8 cellular contexts compared by ENCODE assay signal in genomic region chr2:190678444-190679162, GRCh38. TPM values are rescaled to one million over a fixed set of nuclear protein-coding genes. Genes with fewer than 3 reads are reported as not detected.
DNase-seq lines count a peak whose midpoint lies in the region; ATAC-seq and TF ChIP-seq lines count a peak whose summit lies in the region.

No MANE protein-coding gene starts in this region.

- 0 out of 2 replicates have a peak, but pooled peaks cover 4% of the 10 kb centered on the region for H3F3A ChIP-seq in GM23248 (ENCODE audit: insufficient read depth)

- no peaks in the 10 kb centered on the region for H3K9me3 Mint-ChIP-seq in CD8-positive, alpha-beta T cell

- no peak for DNase-seq in CD8-positive, alpha-beta T cell
- DNase-seq in cardiac fibroblast (ENCODE audit: low read depth in 2 of 2): peak; percentile 63 to 83
- no peak for DNase-seq in sciatic nerve (ENCODE audit: low spot score)
- no peak for DNase-seq in NCI-H1048 (lab: John Stamatoyannopoulos, UW)
- DNase-seq in cortex of kidney (lab: John Stamatoyannopoulos, UW): no peak
- DNase-seq in GM23248: no peak

- H3K36me3 Mint-ChIP-seq in CD8-positive, alpha-beta T cell: peaks cover 20% of the 10 kb centered on the region

- no peaks in the 10 kb centered on the region for H3K9me3 ChIP-seq in CD8-positive, alpha-beta T cell (ENCODE audit: low read length)
- H3K9me3 ChIP-seq in GM23248 (ENCODE audit: low read depth): no peaks in the 10 kb centered on the region

- 79 to 84% methylated on average over 6 of the region's 6 CpGs for WGBS in GM23248 (ENCODE audit: low coverage in 1 of 2, low lambda C conversion rate in 2 of 2, missing lambda C conversion rate in 2 of 2), 2 experiments

- no peaks in the 10 kb centered on the region for H3K27me3 ChIP-seq in CD8-positive, alpha-beta T cell (ENCODE audit: insufficient read depth, low read length)
- H3K27me3 ChIP-seq in GM23248 (replicated peaks; ENCODE audit: insufficient read depth): no peaks in the 10 kb centered on the region

- H3K4me3 ChIP-seq in CD8-positive, alpha-beta T cell (ENCODE audit: low read depth, low read length): no peak overlapping the region
- H3K4me3 ChIP-seq in cardiac fibroblast (replicated peaks in 1 of 2; ENCODE audit: low read depth in 2 of 2, low read length in 2 of 2) (no peak overlapping the region), GM23248 (no peak overlapping the region)

- in situ Hi-C loops in GM23248 (cut with MboI): no loop called here

- H3K27me3 Mint-ChIP-seq in CD8-positive, alpha-beta T cell (ENCODE audit: low read depth): no peaks in the 10 kb centered on the region

- peaks cover 51% of the 10 kb centered on the region for H3K4me1 Mint-ChIP-seq in CD8-positive, alpha-beta T cell (ENCODE audit: low read depth)

- no peak overlapping the region for H3K4me2 ChIP-seq in GM23248 (ENCODE audit: unreplicated experiment)

- no peak overlapping the region for H3K4me3 Mint-ChIP-seq in CD8-positive, alpha-beta T cell

- TF ChIP-seq CTCF in CD8-positive, alpha-beta T cell (IDR thresholded peaks at IDR 0.05): no peak
- TF ChIP-seq CTCF in cardiac fibroblast (IDR thresholded peaks at IDR 0.05; ENCODE audit: low read depth, low read length): no peak

- POLR2A ChIA-PET in CD8-positive, alpha-beta T cell (lab: Charles Lee): interaction anchor here (1.0 to 1.3 kb wide), 2 partner anchors 28 to 145 kb away, joined by 3 read pairs; partner anchors contain the start of gene NEMP2

- H3K9me2 ChIP-seq in GM23248 (ENCODE audit: insufficient read depth): no peaks in the 10 kb centered on the region

- no peak overlapping the region for H3K9ac ChIP-seq in GM23248

- intact Hi-C loops in CD8-positive, alpha-beta T cell (cut with DNase I, micrococcal nuclease): no loop called here
- intact Hi-C loops in sciatic nerve (cut with DNase I): no loop called here

- peak; percentile 39 for ATAC-seq in CD8-positive, alpha-beta T cell
- ATAC-seq in GM19468 (IDR thresholded peaks at IDR 0.05; ENCODE audit: extremely low read depth, unreplicated experiment) (peak; percentile 58), HG03460 (IDR thresholded peaks at IDR 0.05; ENCODE audit: unreplicated experiment) (peak; percentile 63), sciatic nerve (peak; percentile 77)

- CTCF ChIA-PET in CD8-positive, alpha-beta T cell (lab: Charles Lee): interaction anchor here (1.1 to 4.6 kb wide), 5 partner anchors 9 to 296 kb away, joined by 3 to 57 read pairs (median 8); no protein-coding TSS in a partner anchor

- peak overlapping the region; percentile 81 for H3K27ac Mint-ChIP-seq in CD8-positive, alpha-beta T cell

- no peaks in the 10 kb centered on the region for H4K20me1 ChIP-seq in GM23248 (ENCODE audit: insufficient read depth)

- H3K27ac ChIP-seq in CD8-positive, alpha-beta T cell (ENCODE audit: low read depth, low read length): no peak overlapping the region
- no peak overlapping the region for H3K27ac ChIP-seq in GM23248

- peaks cover 17% of the 10 kb centered on the region for H3K4me1 ChIP-seq in CD8-positive, alpha-beta T cell (ENCODE audit: insufficient read depth, low read length)
- H3K4me1 ChIP-seq in GM23248 (ENCODE audit: insufficient read depth): peaks cover 11% of the 10 kb centered on the region

- H3K79me2 ChIP-seq in GM23248 (ENCODE audit: insufficient read depth): peaks cover 14% of the 10 kb centered on the region; the same call in 1 of the 2 replicates

- no peaks in the 10 kb centered on the region for H3K36me3 ChIP-seq in CD8-positive, alpha-beta T cell (ENCODE audit: insufficient read depth, low read length)
- H3K36me3 ChIP-seq in GM23248 (ENCODE audit: low read depth): peaks cover 6% of the 10 kb centered on the region; the same call in 1 of the 2 replicates

- H2AFZ ChIP-seq in GM23248: no peak overlapping the region

RNA-seq across cellular contexts. Expression of gene NAB1, which starts 29.7 kb away (rescaled TPM):
- 10 to 100 TPM; 19.0 to 22.7 TPM for total RNA-seq in CD8-positive, alpha-beta T cell
- total RNA-seq in sciatic nerve: 95.7 TPM
- 44.1 and 48.3 TPM in 2 replicates for total RNA-seq in GM23248 (2014; rRNA removed; shearing (Covaris generic))
- polyA plus RNA-seq in GM23248 (2016; fragmentation: Nextera tagmentation; extraction: Ambion mirVana): 13.0 TPM in 2 replicates

Comparison
In these comparisons a context has a peak if more than half of its experiments do, and no peak if none do; other contexts are left out.
1. DNase-seq: peak in cardiac fibroblast (2 of 2); none in CD8-positive, alpha-beta T cell (0 of 7), sciatic nerve (single experiment), NCI-H1048 (single experiment), cortex of kidney (single experiment) and GM23248 (single experiment).
2. Peak in every context shown above with its lines, with median percentiles within 50 percentile points of each other: ATAC-seq.